ENCODE assay signal across 1 cellular context in genomic region chr17:27345141-27345904, GRCh38.
TF ChIP-seq lines count a peak whose summit lies in the region.

No MANE protein-coding gene starts in this region.

TF ChIP-seq in K562, 482 proteins besides CTCF, POLR2A, EP300 and RAD21 (continued from another document and continues in another):
- TF ChIP-seq ZNF76 (CRISPR knock-in tag; IDR thresholded peaks at IDR 0.05; ENCODE audit: borderline replicate concordance) = no peak
- TF ChIP-seq MYNN (IDR thresholded peaks at IDR 0.05) = peak; percentile 86; the same call in 1 of the 2 replicates
- no peak for TF ChIP-seq MYNN (CRISPR knock-in tag; IDR thresholded peaks at IDR 0.05)
- TF ChIP-seq MTA3 (IDR thresholded peaks at IDR 0.05; ENCODE audit: borderline replicate concordance) = peak; percentile 56; the same call in 1 of the 2 replicates
- peak; percentile 64; the same call in 1 of the 2 replicates for TF ChIP-seq TEAD4 (IDR thresholded peaks at IDR 0.05; ENCODE audit: low read length)
- TF ChIP-seq TEAD4 (CRISPR knock-in tag; IDR thresholded peaks at IDR 0.05; ENCODE audit: borderline replicate concordance) = no peak
- TF ChIP-seq MBD1 (CRISPR knock-in tag; IDR thresholded peaks at IDR 0.05) = no peak
- peak; percentile 76 for TF ChIP-seq MGA (IDR thresholded peaks at IDR 0.05)
- 0 out of 2 replicates have a peak, but pooled peaks have one; percentile 17 for TF ChIP-seq ESRRA (IDR thresholded peaks at IDR 0.05; ENCODE audit: borderline replicate concordance, low read depth)
- no peak for TF ChIP-seq KLF16 (IDR thresholded peaks at IDR 0.05)
- no peak for TF ChIP-seq PHF21A (IDR thresholded peaks at IDR 0.05; ENCODE audit: borderline replicate concordance, low read depth)
- TF ChIP-seq JUNB (CRISPR knock-in tag; conservative IDR thresholded peaks at IDR 0.05) = no peak
- peak; percentile 64; the same call in 1 of the 2 replicates for TF ChIP-seq GTF2E2 (tag; IDR thresholded peaks at IDR 0.05)
- TF ChIP-seq CTCFL (IDR thresholded peaks at IDR 0.05; ENCODE audit: borderline replicate concordance, insufficient read depth, low read depth, low read length, poor library complexity, severe bottlenecking) = no peak
- 0 out of 2 replicates have a peak, but pooled peaks have one; percentile 32 for TF ChIP-seq NBN (IDR thresholded peaks at IDR 0.05; ENCODE audit: low read depth)
- TF ChIP-seq ERF (CRISPR knock-in tag; IDR thresholded peaks at IDR 0.05) = 0 out of 2 replicates have a peak, but pooled peaks have one; percentile 46
- TF ChIP-seq PHB2 (IDR thresholded peaks at IDR 0.05; ENCODE audit: low read depth) = no peak
- no peak for TF ChIP-seq TRIM24 (IDR thresholded peaks at IDR 0.05)
- no peak for TF ChIP-seq SMARCB1 (IDR thresholded peaks at IDR 0.05; ENCODE audit: insufficient read length, low read depth)
- peak; percentile 79 for TF ChIP-seq CUX1 (CRISPR knock-in tag; IDR thresholded peaks at IDR 0.05)
- TF ChIP-seq POLR2AphosphoS5 (IDR thresholded peaks at IDR 0.05; ENCODE audit: control insufficient read depth, insufficient read depth, low read depth, low read length) = peak; percentile 86
- peak; percentile 77; the same call in 1 of the 2 replicates for TF ChIP-seq HEY1 (CRISPR knock-in tag; IDR thresholded peaks at IDR 0.05; ENCODE audit: borderline replicate concordance)
- peak; percentile 67 for TF ChIP-seq ZKSCAN8 (CRISPR knock-in tag; IDR thresholded peaks at IDR 0.05)
- TF ChIP-seq NEUROD1 (IDR thresholded peaks at IDR 0.05; ENCODE audit: borderline replicate concordance, low read depth, low read length, partially characterized antibody) = no peak
- TF ChIP-seq PRMT5 (CRISPR knock-in tag; IDR thresholded peaks at IDR 0.05) = no peak
- TF ChIP-seq HINFP (tag; conservative IDR thresholded peaks at IDR 0.05; ENCODE audit: low read depth) = peak; percentile 60; the same call in 1 of the 2 replicates
- TF ChIP-seq CREBBP (IDR thresholded peaks at IDR 0.05; ENCODE audit: low read depth, low read length) = no peak
- TF ChIP-seq MTA2 (IDR thresholded peaks at IDR 0.05; ENCODE audit: low read depth) = no peak
- TF ChIP-seq RBFOX2 (IDR thresholded peaks at IDR 0.05; ENCODE audit: low read depth, low read length) = peak; percentile 56
- peak; percentile 46; the same call in 1 of the 2 replicates for TF ChIP-seq ETV1 (tag; conservative IDR thresholded peaks at IDR 0.05; ENCODE audit: low read depth)
- peak; percentile 26; the same call in 1 of the 2 replicates for TF ChIP-seq SMARCA4 (IDR thresholded peaks at IDR 0.05)
- TF ChIP-seq PTBP1 (IDR thresholded peaks at IDR 0.05; ENCODE audit: low read depth, low read length) = no peak
- TF ChIP-seq SLC30A9 (CRISPR knock-in tag; IDR thresholded peaks at IDR 0.05) = no peak
- TF ChIP-seq ZNF668 (CRISPR knock-in tag; IDR thresholded peaks at IDR 0.05) = peak; percentile 60
- TF ChIP-seq DDX20 (tag; IDR thresholded peaks at IDR 0.05; ENCODE audit: low read depth) = 0 out of 2 replicates have a peak, but pooled peaks have one; percentile 66
- TF ChIP-seq SUPT5H (IDR thresholded peaks at IDR 0.05) = peak; percentile 81
- TF ChIP-seq BCL6 (CRISPR knock-in tag; IDR thresholded peaks at IDR 0.05) = peak; percentile 52; the same call in 1 of the 2 replicates
- TF ChIP-seq ARNT (IDR thresholded peaks at IDR 0.05) = 0 out of 4 replicates have a peak, but pooled peaks of 1 of the 2 experiments have one; percentile 49
- TF ChIP-seq MAFK (IDR thresholded peaks at IDR 0.05; ENCODE audit: low read length) = no peak
- TF ChIP-seq CTBP1 (IDR thresholded peaks at IDR 0.05; ENCODE audit: borderline replicate concordance) = no peak
